36 cellular contexts compared by ENCODE assay signal in genomic region chr5:37136694-37137093, GRCh38.
A peak's percentile ranks its signal among the peaks of the same experiment; 100 is the strongest.
DNase-seq lines count a peak whose midpoint lies in the region; ATAC-seq, FAIRE-seq and TF ChIP-seq lines count a peak whose summit lies in the region.
"Had no signal": no experiment of that assay in that cellular context is flagged by ENCODE, and none has a peak within 500 bp of the region (broad histone marks: within the 10 kb centered on the region; RNA-seq: fewer than 3 reads in every experiment).

No MANE protein-coding gene starts in this region.

- H3K4me1 ChIP-seq in A549 (no peaks in the 10 kb centered on the region), HEK293 (ENCODE audit: control insufficient read depth, insufficient read depth, low read length) (no peaks in the 10 kb centered on the region), endodermal cell (ENCODE audit: control insufficient read depth, insufficient read depth, low read length) (no peaks in the 10 kb centered on the region), right lobe of liver (no peaks in the 10 kb centered on the region)
- H3K4me1 ChIP-seq: BE2C; BLaER1; BLaER1 treated with 17β-estradiol and CSF1 and Interleukin-3, amounts not matched to agents 10 nM and 100 nM; Caco-2 had no signal

- no peak overlapping the region for H3K4me2 ChIP-seq in A549
- H3K4me2 ChIP-seq: BLaER1; BLaER1 treated with 17β-estradiol and CSF1 and Interleukin-3, amounts not matched to agents 10 nM and 100 nM had no signal

- H3K27me3 ChIP-seq in endodermal cell (ENCODE audit: control insufficient read depth, insufficient read depth, low read length, poor library complexity, severe bottlenecking) (no peaks in the 10 kb centered on the region), right lobe of liver (no peaks in the 10 kb centered on the region)
- H3K27me3 ChIP-seq: BE2C; BLaER1; BLaER1 treated with 17β-estradiol and CSF1 and Interleukin-3, amounts not matched to agents 10 nM and 100 nM had no signal

- ATAC-seq in A549, result no peak
- ATAC-seq in HG03196 (IDR thresholded peaks at IDR 0.05; ENCODE audit: unreplicated experiment), result no peak
- no peak for ATAC-seq in right lobe of liver
- ATAC-seq: CD8-positive, alpha-beta T cell had no signal

- DNase-seq in A549 (ENCODE audit: low read depth in 1 of 2, low spot score in 1 of 2) (no peak), endodermal cell (no peak), endothelial cell (ENCODE audit: low spot score) (no peak), right lobe of liver (no peak), cerebellar nuclear complex (lab: John Stamatoyannopoulos, UW) (no peak), type B pancreatic cell (ENCODE audit: extremely low spot score, unreplicated experiment) (no peak)
- DNase-seq: 8988T; ACHN; AML-193; BE2C; C1 segment of cervical spinal cord; Caco-2; Calu3; CD4-positive, alpha-beta memory T cell; CD4-positive, alpha-beta T cell; CD4-positive, CD25-positive, alpha-beta regulatory T cell; CD8-positive, alpha-beta memory T cell; CD8-positive, alpha-beta T cell; COR-L47; DMS 273 treated with DMSO at 0.1 percent for 48 hours; DMS153; DMS53; DMS79; DMS79 treated with DMSO at 0.1 percent for 48 hours; DND-41; EL had no signal

- no peak for TF ChIP-seq EP300 in A549 (IDR thresholded peaks at IDR 0.05)

- no peak overlapping the region for H3K4me3 Mint-ChIP-seq in endodermal cell
- H3K4me3 Mint-ChIP-seq in endothelial cell (ENCODE audit: unreplicated experiment), result peak overlapping the region; percentile 77
- no peak overlapping the region for H3K4me3 Mint-ChIP-seq in type B pancreatic cell
- H3K4me3 Mint-ChIP-seq: B cell; CD14-positive monocyte; CD4-positive, alpha-beta memory T cell; CD4-positive, alpha-beta T cell; CD4-positive, CD25-positive, alpha-beta regulatory T cell; CD8-positive, alpha-beta memory T cell; CD8-positive, alpha-beta T cell had no signal

- WGBS in A549 (ENCODE audit: missing lambda C conversion rate), result 74% methylated on average over 2 of the region's 2 CpGs
- WGBS in endodermal cell (ENCODE audit: insufficient coverage in 1 of 2, insufficient read length in 1 of 2), 2 experiments, result 88 to 100% methylated on average over 1 to 2 of the region's 2 CpGs
- WGBS in right lobe of liver (ENCODE audit: insufficient coverage, low coverage, low lambda C conversion rate, missing lambda C conversion rate), result 88% methylated on average over 2 of the region's 2 CpGs

- POLR2A ChIA-PET in A549 (lab: Yijun Ruan, JAX) (no interaction called here), HEK293 (lab: Yijun Ruan, JAX) (no interaction called here)

- H3K9me3 ChIP-seq in A549 (peaks cover 12% of the 10 kb centered on the region), HEK293 (ENCODE audit: control insufficient read depth, insufficient read depth, low read depth, low read length) (no peaks in the 10 kb centered on the region; the same call in 1 of the 2 replicates), endodermal cell (ENCODE audit: control insufficient read depth, low read length) (peaks cover 73% of the 10 kb centered on the region), right lobe of liver (no peaks in the 10 kb centered on the region)
- H3K9me3 ChIP-seq: BE2C had no signal

- intact Hi-C loops in right lobe of liver (cut with DNase I), result no loop called here

- CTCF ChIA-PET in A549 (lab: Yijun Ruan, JAX) (no interaction called here), HEK293 (lab: Yijun Ruan, JAX) (interaction anchor here (0.6 kb wide), 1 partner anchor 417 kb away, joined by 4 read pairs; no protein-coding TSS in a partner anchor)

- no peak overlapping the region for H3K4me3 ChIP-seq in A549
- H3K4me3 ChIP-seq in HEK293 (ENCODE audit: low read depth, low read length), result no peak overlapping the region
- H3K4me3 ChIP-seq in endodermal cell (ENCODE audit: low read length), result peak overlapping the region; percentile 24
- H3K4me3 ChIP-seq in right lobe of liver, result no peak overlapping the region
- H3K4me3 ChIP-seq: BLaER1; BLaER1 treated with 17β-estradiol and CSF1 and Interleukin-3, amounts not matched to agents 10 nM and 100 nM had no signal

- H3K27me3 Mint-ChIP-seq in endodermal cell (ENCODE audit: insufficient read depth) (no peaks in the 10 kb centered on the region), endothelial cell (ENCODE audit: unreplicated experiment) (peaks cover 6% of the 10 kb centered on the region), type B pancreatic cell (no peaks in the 10 kb centered on the region)
- H3K27me3 Mint-ChIP-seq: B cell; CD4-positive, alpha-beta memory T cell; CD4-positive, alpha-beta T cell; CD4-positive, CD25-positive, alpha-beta regulatory T cell had no signal

- no peak overlapping the region for H3K9ac ChIP-seq in endodermal cell (ENCODE audit: extremely low read depth, low read length, poor library complexity, severe bottlenecking)
- H3K9ac ChIP-seq: BLaER1; BLaER1 treated with 17β-estradiol and CSF1 and Interleukin-3, amounts not matched to agents 10 nM and 100 nM had no signal

- peaks cover 77% of the 10 kb centered on the region for H3K36me3 Mint-ChIP-seq in endodermal cell (ENCODE audit: low read depth)
- peaks cover 54% of the 10 kb centered on the region for H3K36me3 Mint-ChIP-seq in endothelial cell (ENCODE audit: low read depth, unreplicated experiment)
- H3K36me3 Mint-ChIP-seq in type B pancreatic cell, result peaks cover 63% of the 10 kb centered on the region

- FAIRE-seq in A549 (lab: Jason Lieb, UNC), result no peak
- FAIRE-seq: A204.1, D721Med had no signal

- peaks cover 61 to 66% of the 10 kb centered on the region in 2 experiments for H3K36me3 ChIP-seq in HEK293 (ENCODE audit: control insufficient read depth in 2 of 2, insufficient read depth in 1 of 2, low read length in 2 of 2)
- H3K36me3 ChIP-seq in endodermal cell (ENCODE audit: control insufficient read depth, insufficient read depth, low read length), result peaks cover 81% of the 10 kb centered on the region
- peaks cover 0 to 3% (median 0%) of the 10 kb centered on the region in 4 donors for H3K36me3 ChIP-seq in right lobe of liver

- H3K9me3 Mint-ChIP-seq in endodermal cell, result peaks cover 59% of the 10 kb centered on the region
- peaks cover 4% of the 10 kb centered on the region for H3K9me3 Mint-ChIP-seq in endothelial cell (ENCODE audit: unreplicated experiment)
- peaks cover 7% of the 10 kb centered on the region for H3K9me3 Mint-ChIP-seq in type B pancreatic cell

- H3K27ac Mint-ChIP-seq in endodermal cell (no peak overlapping the region), endothelial cell (ENCODE audit: unreplicated experiment) (no peak overlapping the region), type B pancreatic cell (no peak overlapping the region)
- H3K27ac Mint-ChIP-seq: B cell; CD14-positive monocyte; CD4-positive, alpha-beta memory T cell; CD4-positive, alpha-beta T cell; CD4-positive, CD25-positive, alpha-beta regulatory T cell; CD8-positive, alpha-beta memory T cell; CD8-positive, alpha-beta T cell had no signal

- no peak overlapping the region for H3K27ac ChIP-seq in A549
- H3K27ac ChIP-seq in HEK293 (ENCODE audit: extremely low read depth, low read depth, low read length), result no peak overlapping the region
- H3K27ac ChIP-seq in endodermal cell (ENCODE audit: low read depth, low read length), result no peak overlapping the region
- H3K27ac ChIP-seq in right lobe of liver, result no peak overlapping the region
- H3K27ac ChIP-seq: 22Rv1; BLaER1; BLaER1 treated with 17β-estradiol and CSF1 and Interleukin-3, amounts not matched to agents 10 nM and 100 nM; C4-2B had no signal

- TF ChIP-seq RAD21 in A549 (conservative IDR thresholded peaks at IDR 0.05 in 1 of 2, IDR thresholded peaks at IDR 0.05 in 1 of 2), result no peak

- TF ChIP-seq CTCF in A549 (IDR thresholded peaks at IDR 0.05), result no peak
- TF ChIP-seq CTCF in HEK293 (tag by site-specific recombination; IDR thresholded peaks at IDR 0.05), result no peak
- no peak for TF ChIP-seq CTCF in endodermal cell (conservative IDR thresholded peaks at IDR 0.05)
- no peak for TF ChIP-seq CTCF in endothelial cell (IDR thresholded peaks at IDR 0.05; ENCODE audit: unreplicated experiment)
- no peak for TF ChIP-seq CTCF in right lobe of liver (IDR thresholded peaks at IDR 0.05)
- TF ChIP-seq CTCF in type B pancreatic cell (conservative IDR thresholded peaks at IDR 0.05), result no peak

- no peak for TF ChIP-seq POLR2A in A549 (IDR thresholded peaks at IDR 0.05; ENCODE audit: low read length)
- no peak for TF ChIP-seq POLR2A in right lobe of liver (IDR thresholded peaks at IDR 0.05)

- no peaks in the 10 kb centered on the region for H3K4me1 Mint-ChIP-seq in endodermal cell
- no peaks in the 10 kb centered on the region for H3K4me1 Mint-ChIP-seq in endothelial cell (ENCODE audit: unreplicated experiment)
- H3K4me1 Mint-ChIP-seq in type B pancreatic cell (ENCODE audit: unreplicated experiment), result no peaks in the 10 kb centered on the region
- H3K4me1 Mint-ChIP-seq: B cell; CD14-positive monocyte; CD4-positive, alpha-beta memory T cell; CD4-positive, CD25-positive, alpha-beta regulatory T cell had no signal

TF ChIP-seq in A549, 52 proteins besides CTCF, POLR2A, EP300 and RAD21 (continues in another document):
- TF ChIP-seq, protein P1, sequence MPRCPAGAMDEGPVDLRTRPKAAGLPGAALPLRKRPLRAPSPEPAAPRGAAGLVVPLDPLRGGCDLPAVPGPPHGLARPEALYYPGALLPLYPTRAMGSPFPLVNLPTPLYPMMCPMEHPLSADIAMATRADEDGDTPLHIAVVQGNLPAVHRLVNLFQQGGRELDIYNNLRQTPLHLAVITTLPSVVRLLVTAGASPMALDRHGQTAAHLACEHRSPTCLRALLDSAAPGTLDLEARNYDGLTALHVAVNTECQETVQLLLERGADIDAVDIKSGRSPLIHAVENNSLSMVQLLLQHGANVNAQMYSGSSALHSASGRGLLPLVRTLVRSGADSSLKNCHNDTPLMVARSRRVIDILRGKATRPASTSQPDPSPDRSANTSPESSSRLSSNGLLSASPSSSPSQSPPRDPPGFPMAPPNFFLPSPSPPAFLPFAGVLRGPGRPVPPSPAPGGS (IDR thresholded peaks at IDR 0.05), result no peak
- TF ChIP-seq MAFK (IDR thresholded peaks at IDR 0.05; ENCODE audit: partially characterized antibody), result no peak

TF ChIP-seq in HEK293, 187 proteins besides CTCF, POLR2A, EP300 and RAD21 (continues in another document):
- no peak for TF ChIP-seq ZNF292 (tag by site-specific recombination; IDR thresholded peaks at IDR 0.05; ENCODE audit: borderline replicate concordance, low read depth)
- peak; percentile 16; the same call in 1 of the 2 replicates for TF ChIP-seq TRIM28 (IDR thresholded peaks at IDR 0.05; ENCODE audit: borderline replicate concordance, low read length)
- no peak for TF ChIP-seq ZNF362 (tag by site-specific recombination; IDR thresholded peaks at IDR 0.05)
- no peak for TF ChIP-seq ZNF366 (tag by site-specific recombination; conservative IDR thresholded peaks at IDR 0.05)
- no peak for TF ChIP-seq ZNF529 (tag by site-specific recombination; IDR thresholded peaks at IDR 0.05; ENCODE audit: insufficient replicate concordance)
